ENCODE assay signal across 1 cellular context in the genomic region with DNA sequence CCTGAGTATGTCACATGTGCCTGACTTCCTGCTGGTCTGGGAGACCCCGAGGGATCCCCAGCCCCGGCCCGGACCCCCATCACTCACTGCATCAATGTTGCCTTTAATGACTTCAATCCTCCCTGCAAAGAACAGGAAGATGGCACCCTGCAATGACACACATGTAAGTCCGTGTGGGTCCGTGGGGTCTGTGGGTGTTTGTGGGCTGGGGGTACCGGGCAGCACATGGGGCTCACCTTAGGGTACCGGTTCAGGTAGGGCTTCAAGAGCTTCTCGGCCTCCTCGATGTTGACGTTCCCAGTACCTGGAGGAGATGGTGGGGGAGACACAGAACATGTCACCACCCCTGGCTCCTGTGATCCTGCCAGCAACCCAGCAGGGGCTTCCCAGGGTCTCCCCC.
TF ChIP-seq lines count a peak whose summit lies in the region.

No MANE protein-coding gene starts in this region.

TF ChIP-seq in H1, 55 proteins besides CTCF, POLR2A, EP300 and RAD21:
- TF ChIP-seq TCF12 (IDR thresholded peaks at IDR 0.05; ENCODE audit: low read depth, low read length), result no peak
- TF ChIP-seq SUZ12 (IDR thresholded peaks at IDR 0.05; ENCODE audit: low read length), result no peak
- no peak for TF ChIP-seq KDM5A (IDR thresholded peaks at IDR 0.05; ENCODE audit: low read length)
- TF ChIP-seq SAP30 (IDR thresholded peaks at IDR 0.05; ENCODE audit: insufficient read depth, insufficient replicate concordance, low read length), result no peak
- TF ChIP-seq, protein P1, sequence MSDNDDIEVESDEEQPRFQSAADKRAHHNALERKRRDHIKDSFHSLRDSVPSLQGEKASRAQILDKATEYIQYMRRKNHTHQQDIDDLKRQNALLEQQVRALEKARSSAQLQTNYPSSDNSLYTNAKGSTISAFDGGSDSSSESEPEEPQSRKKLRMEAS (IDR thresholded peaks at IDR 0.05), result no peak
- TF ChIP-seq RNF2 (IDR thresholded peaks at IDR 0.05; ENCODE audit: borderline replicate concordance, low read depth, low read length, missing control alignments, poor library complexity, severe bottlenecking), result no peak
- TF ChIP-seq MAFK (IDR thresholded peaks at IDR 0.05; ENCODE audit: low read depth, low read length), result no peak
- TF ChIP-seq CHD1 (IDR thresholded peaks at IDR 0.05; ENCODE audit: low read depth, low read length), result no peak
- TF ChIP-seq, protein P2, sequence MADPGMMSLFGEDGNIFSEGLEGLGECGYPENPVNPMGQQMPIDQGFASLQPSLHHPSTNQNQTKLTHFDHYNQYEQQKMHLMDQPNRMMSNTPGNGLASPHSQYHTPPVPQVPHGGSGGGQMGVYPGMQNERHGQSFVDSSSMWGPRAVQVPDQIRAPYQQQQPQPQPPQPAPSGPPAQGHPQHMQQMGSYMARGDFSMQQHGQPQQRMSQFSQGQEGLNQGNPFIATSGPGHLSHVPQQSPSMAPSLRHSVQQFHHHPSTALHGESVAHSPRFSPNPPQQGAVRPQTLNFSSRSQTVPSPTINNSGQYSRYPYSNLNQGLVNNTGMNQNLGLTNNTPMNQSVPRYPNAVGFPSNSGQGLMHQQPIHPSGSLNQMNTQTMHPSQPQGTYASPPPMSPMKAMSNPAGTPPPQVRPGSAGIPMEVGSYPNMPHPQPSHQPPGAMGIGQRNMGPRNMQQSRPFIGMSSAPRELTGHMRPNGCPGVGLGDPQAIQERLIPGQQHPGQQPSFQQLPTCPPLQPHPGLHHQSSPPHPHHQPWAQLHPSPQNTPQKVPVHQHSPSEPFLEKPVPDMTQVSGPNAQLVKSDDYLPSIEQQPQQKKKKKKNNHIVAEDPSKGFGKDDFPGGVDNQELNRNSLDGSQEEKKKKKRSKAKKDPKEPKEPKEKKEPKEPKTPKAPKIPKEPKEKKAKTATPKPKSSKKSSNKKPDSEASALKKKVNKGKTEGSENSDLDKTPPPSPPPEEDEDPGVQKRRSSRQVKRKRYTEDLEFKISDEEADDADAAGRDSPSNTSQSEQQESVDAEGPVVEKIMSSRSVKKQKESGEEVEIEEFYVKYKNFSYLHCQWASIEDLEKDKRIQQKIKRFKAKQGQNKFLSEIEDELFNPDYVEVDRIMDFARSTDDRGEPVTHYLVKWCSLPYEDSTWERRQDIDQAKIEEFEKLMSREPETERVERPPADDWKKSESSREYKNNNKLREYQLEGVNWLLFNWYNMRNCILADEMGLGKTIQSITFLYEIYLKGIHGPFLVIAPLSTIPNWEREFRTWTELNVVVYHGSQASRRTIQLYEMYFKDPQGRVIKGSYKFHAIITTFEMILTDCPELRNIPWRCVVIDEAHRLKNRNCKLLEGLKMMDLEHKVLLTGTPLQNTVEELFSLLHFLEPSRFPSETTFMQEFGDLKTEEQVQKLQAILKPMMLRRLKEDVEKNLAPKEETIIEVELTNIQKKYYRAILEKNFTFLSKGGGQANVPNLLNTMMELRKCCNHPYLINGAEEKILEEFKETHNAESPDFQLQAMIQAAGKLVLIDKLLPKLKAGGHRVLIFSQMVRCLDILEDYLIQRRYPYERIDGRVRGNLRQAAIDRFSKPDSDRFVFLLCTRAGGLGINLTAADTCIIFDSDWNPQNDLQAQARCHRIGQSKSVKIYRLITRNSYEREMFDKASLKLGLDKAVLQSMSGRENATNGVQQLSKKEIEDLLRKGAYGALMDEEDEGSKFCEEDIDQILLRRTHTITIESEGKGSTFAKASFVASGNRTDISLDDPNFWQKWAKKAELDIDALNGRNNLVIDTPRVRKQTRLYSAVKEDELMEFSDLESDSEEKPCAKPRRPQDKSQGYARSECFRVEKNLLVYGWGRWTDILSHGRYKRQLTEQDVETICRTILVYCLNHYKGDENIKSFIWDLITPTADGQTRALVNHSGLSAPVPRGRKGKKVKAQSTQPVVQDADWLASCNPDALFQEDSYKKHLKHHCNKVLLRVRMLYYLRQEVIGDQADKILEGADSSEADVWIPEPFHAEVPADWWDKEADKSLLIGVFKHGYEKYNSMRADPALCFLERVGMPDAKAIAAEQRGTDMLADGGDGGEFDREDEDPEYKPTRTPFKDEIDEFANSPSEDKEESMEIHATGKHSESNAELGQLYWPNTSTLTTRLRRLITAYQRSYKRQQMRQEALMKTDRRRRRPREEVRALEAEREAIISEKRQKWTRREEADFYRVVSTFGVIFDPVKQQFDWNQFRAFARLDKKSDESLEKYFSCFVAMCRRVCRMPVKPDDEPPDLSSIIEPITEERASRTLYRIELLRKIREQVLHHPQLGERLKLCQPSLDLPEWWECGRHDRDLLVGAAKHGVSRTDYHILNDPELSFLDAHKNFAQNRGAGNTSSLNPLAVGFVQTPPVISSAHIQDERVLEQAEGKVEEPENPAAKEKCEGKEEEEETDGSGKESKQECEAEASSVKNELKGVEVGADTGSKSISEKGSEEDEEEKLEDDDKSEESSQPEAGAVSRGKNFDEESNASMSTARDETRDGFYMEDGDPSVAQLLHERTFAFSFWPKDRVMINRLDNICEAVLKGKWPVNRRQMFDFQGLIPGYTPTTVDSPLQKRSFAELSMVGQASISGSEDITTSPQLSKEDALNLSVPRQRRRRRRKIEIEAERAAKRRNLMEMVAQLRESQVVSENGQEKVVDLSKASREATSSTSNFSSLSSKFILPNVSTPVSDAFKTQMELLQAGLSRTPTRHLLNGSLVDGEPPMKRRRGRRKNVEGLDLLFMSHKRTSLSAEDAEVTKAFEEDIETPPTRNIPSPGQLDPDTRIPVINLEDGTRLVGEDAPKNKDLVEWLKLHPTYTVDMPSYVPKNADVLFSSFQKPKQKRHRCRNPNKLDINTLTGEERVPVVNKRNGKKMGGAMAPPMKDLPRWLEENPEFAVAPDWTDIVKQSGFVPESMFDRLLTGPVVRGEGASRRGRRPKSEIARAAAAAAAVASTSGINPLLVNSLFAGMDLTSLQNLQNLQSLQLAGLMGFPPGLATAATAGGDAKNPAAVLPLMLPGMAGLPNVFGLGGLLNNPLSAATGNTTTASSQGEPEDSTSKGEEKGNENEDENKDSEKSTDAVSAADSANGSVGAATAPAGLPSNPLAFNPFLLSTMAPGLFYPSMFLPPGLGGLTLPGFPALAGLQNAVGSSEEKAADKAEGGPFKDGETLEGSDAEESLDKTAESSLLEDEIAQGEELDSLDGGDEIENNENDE (IDR thresholded peaks at IDR 0.05; ENCODE audit: insufficient replicate concordance, low read length), result no peak
